Comparison of ENCODE assay signal across 26 cellular contexts in the genomic region with DNA sequence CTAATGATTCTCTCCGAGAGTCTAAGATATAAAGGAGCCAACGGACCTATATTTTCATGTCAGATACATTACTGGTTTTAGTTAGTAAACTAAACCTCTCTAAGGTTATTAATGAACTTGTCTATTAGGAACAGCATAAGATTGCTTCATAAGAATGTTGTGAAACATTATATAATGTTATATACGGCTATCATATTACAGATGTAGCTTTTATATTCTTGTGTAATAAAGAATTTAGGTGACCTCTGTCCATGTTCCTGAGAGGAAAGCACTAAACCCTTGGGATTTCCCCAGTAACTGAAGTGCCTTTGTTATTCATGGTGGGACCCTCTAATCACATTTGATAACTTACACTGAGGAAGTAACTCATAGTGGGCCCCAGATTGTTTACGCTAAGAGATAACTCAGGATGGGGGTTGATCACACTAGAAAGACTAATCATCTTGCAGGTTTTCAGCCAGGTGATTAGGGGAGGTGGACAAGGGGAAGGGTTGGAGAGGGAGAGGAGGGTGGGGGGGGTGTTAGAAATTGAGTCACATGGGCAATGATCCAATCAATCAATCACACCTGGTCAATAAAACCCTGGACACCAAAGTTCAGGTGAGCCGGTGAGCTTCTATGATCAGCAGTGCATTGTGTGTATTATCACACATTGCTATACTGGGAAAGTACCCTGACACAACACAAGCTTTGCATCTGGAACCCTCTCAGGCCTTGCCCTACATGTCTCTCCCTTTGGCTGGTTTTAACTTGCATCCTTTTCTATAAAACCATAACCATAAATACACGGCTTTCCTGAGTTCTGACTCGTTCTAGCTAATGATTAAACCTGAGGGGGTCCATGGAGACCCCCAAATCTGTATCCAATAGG. TPM values are rescaled to one million over a fixed set of nuclear protein-coding genes. Genes with fewer than 3 reads are reported as not detected.
DNase-seq lines count a peak whose midpoint lies in the region; ATAC-seq, FAIRE-seq and TF ChIP-seq lines count a peak whose summit lies in the region.
"Had no signal": no experiment of that assay in that cellular context is flagged by ENCODE, and none has a peak within 500 bp of the region (broad histone marks: within the 10 kb centered on the region; RNA-seq: fewer than 3 reads in every experiment).

No MANE protein-coding gene starts in this region.

- no peak overlapping the region for H3K4me3 ChIP-seq in adipocyte (ENCODE audit: low read length)
- H3K4me3 ChIP-seq in keratinocyte (ENCODE audit: control insufficient read depth in 2 of 3, extremely low read depth in 1 of 3, insufficient read depth in 2 of 3, low read depth in 1 of 3, low read length in 3 of 3), result no peak overlapping the region
- H3K4me3 ChIP-seq in subcutaneous abdominal adipose tissue (ENCODE audit: low read depth in 1 of 5, low read length in 5 of 5), result no peak overlapping the region
- H3K4me3 ChIP-seq: body of pancreas, colonic mucosa, left ventricle myocardium inferior, sigmoid colon, SK-N-MC, vagina had no signal

- peaks cover 8% of the 10 kb centered on the region for H4K20me1 ChIP-seq in keratinocyte (ENCODE audit: control insufficient read depth, extremely low read depth, insufficient read depth, low read length)

- peaks cover 96% of the 10 kb centered on the region for H3K79me2 ChIP-seq in keratinocyte (ENCODE audit: control insufficient read depth, insufficient read depth, low read length)

- H3K27me3 ChIP-seq in adipocyte (replicated peaks; ENCODE audit: control insufficient read depth, insufficient read depth, low read length) (no peaks in the 10 kb centered on the region), keratinocyte (ENCODE audit: control insufficient read depth, extremely low read depth, insufficient read depth, low read length) (no peaks in the 10 kb centered on the region), subcutaneous abdominal adipose tissue (ENCODE audit: control insufficient read depth in 5 of 5, insufficient read depth in 4 of 5, low read length in 5 of 5) (no peaks in the 10 kb centered on the region)
- H3K27me3 ChIP-seq: body of pancreas, colonic mucosa, sigmoid colon, vagina had no signal

- ATAC-seq in omental fat pad (ENCODE audit: low FRiP score), result no peak
- ATAC-seq: activated naive CD8-positive, alpha-beta T cell treated with anti-CD3 and anti-CD28 coated beads, Interleukin-2, amount 50 U/mL, for 24 hours; body of pancreas had no signal

- no peak overlapping the region for H3K27ac ChIP-seq in keratinocyte (ENCODE audit: control insufficient read depth, insufficient read depth, low read length)
- H3K27ac ChIP-seq in subcutaneous abdominal adipose tissue (ENCODE audit: low read depth, low read length), result peak overlapping the region; percentile 7
- H3K27ac ChIP-seq: body of pancreas, colonic mucosa, left ventricle myocardium inferior, parathyroid adenoma, sigmoid colon, SK-N-MC, vagina had no signal

- DNase-seq in H54 (ENCODE audit: insufficient read length, low spot score) (no peak), adipocyte (ENCODE audit: low read depth) (peak; percentile 39), keratinocyte (ENCODE audit: low read depth, low spot score) (no peak), omental fat pad (ENCODE audit: low spot score) (no peak), NCI-H1694 (lab: John Stamatoyannopoulos, UW) (no peak)
- DNase-seq in stimulated activated CD4-positive, alpha-beta T cell treated with anti-CD3 and anti-CD28 coated beads, Interleukin-2, amount 100 ng/mL, for 24 hours, result no peak
- DNase-seq: activated CD4-positive, alpha-beta memory T cell treated with anti-CD3 and anti-CD28 coated beads for 36 hours; activated CD4-positive, CD25-positive, alpha-beta regulatory T cell; activated effector memory CD4-positive, alpha-beta T cell treated with anti-CD3 and anti-CD28 coated beads, Interleukin-2, amount 50 U/mL, for 16 hours; activated naive CD8-positive, alpha-beta T cell treated with anti-CD3 and anti-CD28 coated beads, Interleukin-2, amount 50 U/mL, for 24 hours; activated T-cell treated with anti-CD3 and anti-CD28 coated beads for 4 hours; body of pancreas; CD4-positive, alpha-beta memory T cell; colonic mucosa; DMS153; HFFc6; left ventricle myocardium inferior; MM.1S; NCI-H1436 treated with DMSO at 0.1 percent for 48 hours; NCI-H2171 treated with DMSO at 0.1 percent for 48 hours; NCI-H526 treated with DMSO at 0.1 percent for 48 hours; sigmoid colon had no signal

- H3K9ac ChIP-seq in adipocyte (ENCODE audit: low read length), result no peak overlapping the region
- no peak overlapping the region for H3K9ac ChIP-seq in keratinocyte (ENCODE audit: control insufficient read depth, extremely low read depth, insufficient read depth, low read length)
- no peak overlapping the region for H3K9ac ChIP-seq in subcutaneous abdominal adipose tissue (ENCODE audit: low read length in 5 of 5)
- H3K9ac ChIP-seq: parathyroid adenoma had no signal

- TF ChIP-seq CTCF in keratinocyte (optimal IDR thresholded peaks at IDR 0.05 in 1 of 3, IDR thresholded peaks at IDR 0.05 in 1 of 3, conservative IDR thresholded peaks at IDR 0.05 in 1 of 3; ENCODE audit: extremely low read depth in 1 of 3, insufficient read depth in 2 of 3, low read length in 3 of 3) (no peak), omental fat pad (IDR thresholded peaks at IDR 0.05) (no peak)

- H3K4me1 ChIP-seq in adipocyte (ENCODE audit: control insufficient read depth, insufficient read depth, low read length) (peaks cover 21% of the 10 kb centered on the region), keratinocyte (ENCODE audit: control insufficient read depth, extremely low read depth, insufficient read depth, low read length) (no peaks in the 10 kb centered on the region), subcutaneous abdominal adipose tissue (ENCODE audit: control insufficient read depth in 5 of 5, insufficient read depth in 5 of 5, low read length in 5 of 5) (peaks cover 5 to 28% (median 26%) of the 10 kb centered on the region in 5 donors)

- H3K4me2 ChIP-seq in keratinocyte (ENCODE audit: control insufficient read depth, extremely low read depth, insufficient read depth, low read depth, low read length), result no peak overlapping the region

- H2AFZ ChIP-seq in keratinocyte (ENCODE audit: control insufficient read depth, low read length), result no peak overlapping the region
- H2AFZ ChIP-seq: parathyroid adenoma had no signal

- TF ChIP-seq POLR2A in H54 (IDR thresholded peaks at IDR 0.05; ENCODE audit: low read depth, low read length), result no peak

- FAIRE-seq in H54 (lab: Jason Lieb, UNC) (peak; percentile 11), keratinocyte (lab: Jason Lieb, UNC) (peak; percentile 20)

- H3K9me1 ChIP-seq in keratinocyte (ENCODE audit: control insufficient read depth, extremely low read depth, insufficient read depth, low read length), result no peaks in the 10 kb centered on the region

- H3K9me3 ChIP-seq in adipocyte (ENCODE audit: control insufficient read depth, low read length), result no peaks in the 10 kb centered on the region
- no peaks in the 10 kb centered on the region for H3K9me3 ChIP-seq in keratinocyte (ENCODE audit: control insufficient read depth, low read depth, low read length)
- H3K9me3 ChIP-seq in subcutaneous abdominal adipose tissue (ENCODE audit: control insufficient read depth in 5 of 5, low read length in 5 of 5), result peaks cover 0 to 6% (median 4%) of the 10 kb centered on the region in 5 donors
- H3K9me3 ChIP-seq: body of pancreas, colonic mucosa, sigmoid colon, vagina had no signal

- H3K36me3 ChIP-seq in adipocyte (ENCODE audit: control insufficient read depth, insufficient read depth, low read length, severe bottlenecking) (no peaks in the 10 kb centered on the region), keratinocyte (ENCODE audit: control insufficient read depth in 2 of 2, extremely low read depth in 1 of 2, insufficient read depth in 2 of 2, low read length in 2 of 2) (no peaks in the 10 kb centered on the region), subcutaneous abdominal adipose tissue (ENCODE audit: control insufficient read depth in 5 of 5, insufficient read depth in 5 of 5, low read length in 5 of 5) (no peaks in the 10 kb centered on the region)
- H3K36me3 ChIP-seq: colonic mucosa, sigmoid colon, vagina had no signal

- dilution Hi-C loops in keratinocyte (cut with MboI; ENCODE audit: extremely low pct_ligation_motif_present, low sequenced_read_pairs), result no loop called here

RNA-seq across cellular contexts. Expression of gene ECPAS, which starts 25.8 kb away (rescaled TPM):
- 33.5 to 53.5 TPM (median 46.2 TPM) in 3 replicates for polyA plus RNA-seq in keratinocyte
- 38.9 TPM for polyA plus RNA-seq in keratinocyte (2011; ENCODE audit: low read depth)
- polyA plus RNA-seq in keratinocyte (2011; cell fraction: cytosol; rRNA removed), result 23.9 and 38.6 TPM in 2 replicates
- polyA plus RNA-seq in keratinocyte (2011; cell fraction: nucleus; rRNA removed), result 71.3 and 88.5 TPM in 2 replicates
- polyA plus RNA-seq in keratinocyte (2012; ENCODE audit: low replicate concordance), result 31.1 and 48.7 TPM in 2 replicates
- 55.9 to 160 TPM (median 94.1 TPM) in 3 replicates for polyA minus RNA-seq in keratinocyte
- polyA minus RNA-seq in keratinocyte (2011; cell fraction: cytosol; rRNA and poly(A)+ RNA removed), result 69.8 TPM
- polyA minus RNA-seq in keratinocyte (2011; cell fraction: nucleus; rRNA and poly(A)+ RNA removed), result 83.0 and 155 TPM in 2 replicates
- 100 to 1,000 TPM in 3 of 4 donors, 10 to 100 TPM in 1; 92.8 to 153 (median 113) TPM for total RNA-seq in omental fat pad
